ENCODE assay signal across 24 cellular contexts in genomic region chr19:30172643-30173242, GRCh38.
"Had no signal": no experiment of that assay in that cellular context is flagged by ENCODE, and none has a peak within 500 bp of the region (broad histone marks: within the 10 kb centered on the region; RNA-seq: fewer than 3 reads in every experiment).

No MANE protein-coding gene starts in this region.

- DNase-seq: activated B cell treated with CpG ODN at 0.5 μM for 24 hours; activated CD4-positive, alpha-beta memory T cell treated with anti-CD3 and anti-CD28 coated beads for 36 hours; activated CD4-positive, alpha-beta T cell treated with anti-CD3 and anti-CD28 coated beads, Interleukin-2, amount 10 ng/mL, durations not matched to agents 7 days and 5 days; activated CD8-positive, alpha-beta memory T cell treated with anti-CD3 and anti-CD28 coated beads for 24 hours; activated effector memory CD4-positive, alpha-beta T cell treated with anti-CD3 and anti-CD28 coated beads, Interleukin-2, amount 50 U/mL, for 16 hours; activated naive CD4-positive, alpha-beta T cell treated with anti-CD3 and anti-CD28 coated beads for 36 hours; activated T-cell treated with anti-CD3 and anti-CD28 coated beads, Interleukin-2, amount 50 U/mL, for 4 hours; amygdala; NCI-H1092; NCI-H1417; NCI-H1694; NCI-H2029 treated with DMSO at 0.1 percent for 48 hours; NCI-H345; NCI-H510A treated with DMSO at 0.1 percent for 48 hours; NCI-H69; NK-92 treated with Interleukin-12 subunit alpha and Interleukin-12 subunit beta, amount 100 ng/mL, for 24 hours; OCI-M1; Peyer's patch; SHP77; SW 1271 had no signal

- H3K27me3 ChIP-seq: Peyer's patch, SJSA1 had no signal

- H3K9me3 ChIP-seq: Peyer's patch, SJSA1 had no signal

- H3K36me3 ChIP-seq: Peyer's patch, SJSA1 had no signal

- H3K4me1 ChIP-seq: SJSA1 had no signal

- H3K4me3 ChIP-seq: Peyer's patch, SJSA1 had no signal

- H3K4me2 ChIP-seq: KMS-11 had no signal

- H3K9ac ChIP-seq: KMS-11 had no signal

- H3K27ac ChIP-seq: KMS-11, Peyer's patch, RWPE1, SJSA1 had no signal

- ATAC-seq: activated T-cell treated with anti-CD3 and anti-CD28 coated beads, Interleukin-2, amount 50 U/mL, for 4 hours; SK-N-SH treated with all-trans-retinoic acid at 6 μM for 48 hours had no signal
